In the genomic region with DNA sequence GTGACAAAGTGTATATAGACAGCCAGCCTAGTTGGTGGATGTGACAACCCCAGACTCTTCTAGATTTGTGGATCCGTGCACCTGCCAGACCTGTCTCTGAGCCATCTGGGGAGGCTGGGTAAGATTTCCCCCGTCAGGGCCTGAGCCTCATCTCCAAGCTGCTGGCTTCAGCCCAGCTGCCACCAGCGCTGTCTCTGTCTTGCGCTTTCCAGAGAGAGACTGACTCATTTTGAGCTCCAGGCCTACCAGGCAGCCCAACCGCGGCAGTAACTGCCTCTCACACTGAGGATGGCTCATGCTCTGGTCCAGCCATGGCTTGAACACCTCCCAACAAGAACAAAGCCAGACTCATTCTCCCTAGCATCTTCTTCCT, we compare ENCODE assay signal across 9 cellular contexts. TPM values are rescaled to one million over a fixed set of nuclear protein-coding genes. Genes with fewer than 3 reads are reported as not detected.
DNase-seq lines count a peak whose midpoint lies in the region; ATAC-seq and TF ChIP-seq lines count a peak whose summit lies in the region.
"Had no signal": no experiment of that assay in that cellular context is flagged by ENCODE, and none has a peak within 500 bp of the region (broad histone marks: within the 10 kb centered on the region; RNA-seq: fewer than 3 reads in every experiment).

No MANE protein-coding gene starts in this region.

- CTCF ChIA-PET in CD4-positive, alpha-beta T cell (lab: Charles Lee): interaction anchor here (0.9 to 1.2 kb wide), 2 partner anchors 18 to 19 kb away, joined by 4 to 5 read pairs; no protein-coding TSS in a partner anchor
- CTCF ChIA-PET in mammary epithelial cell (lab: Charles Lee; ENCODE audit: low non-redundant PET): interaction anchor here (0.7 to 1.4 kb wide), 2 partner anchors 10 to 27 kb away, joined by 4 to 7 read pairs; partner anchors contain the start of genes GRK4 and NOP14

- no peaks in the 10 kb centered on the region for H3K9me3 Mint-ChIP-seq in CD4-positive, alpha-beta T cell
- H3K9me3 Mint-ChIP-seq: dendritic cell treated with granulocyte-macrophage colony-stimulating factor and Interleukin-4, amounts not matched to agents 40 ng/mL and 50 ng/mL, for 4 days had no signal

- BruUV-seq in mammary epithelial cell (replicated peaks; lab: Mats Ljungman, UMichigan): no TSS peak

- H3K27ac Mint-ChIP-seq in CD4-positive, alpha-beta T cell: peak overlapping the region; percentile 94
- H3K27ac Mint-ChIP-seq: dendritic cell treated with granulocyte-macrophage colony-stimulating factor and Interleukin-4, amounts not matched to agents 40 ng/mL and 50 ng/mL, for 4 days had no signal

- peaks cover 69% of the 10 kb centered on the region for H3K36me3 Mint-ChIP-seq in CD4-positive, alpha-beta T cell (ENCODE audit: low read depth)

- H3K9me3 ChIP-seq in CD4-positive, alpha-beta T cell (ENCODE audit: control insufficient read depth, low read length): no peaks in the 10 kb centered on the region
- no peaks in the 10 kb centered on the region for H3K9me3 ChIP-seq in mammary epithelial cell (replicated peaks; ENCODE audit: insufficient read depth, low read length)

- peak overlapping the region in 1 of 3 experiments; percentile 94 for H3K4me3 ChIP-seq in mammary epithelial cell (replicated peaks in 1 of 3; ENCODE audit: insufficient read depth in 1 of 3, low read depth in 2 of 3, low read length in 3 of 3)
- no peak overlapping the region for H3K4me3 ChIP-seq in mesendoderm (ENCODE audit: low read length)

- H3K4ac ChIP-seq in mesendoderm (ENCODE audit: low read depth, low read length): no peak overlapping the region

- no peak overlapping the region for H3K18ac ChIP-seq in mesendoderm (ENCODE audit: low read length)

- no peak for ATAC-seq in CD4-positive, alpha-beta T cell (ENCODE audit: poor library complexity)
- ATAC-seq in GM21619 (IDR thresholded peaks at IDR 0.05; ENCODE audit: unreplicated experiment) (peak; percentile 28), GM21423 (IDR thresholded peaks at IDR 0.05; ENCODE audit: unreplicated experiment) (no peak)

- in situ Hi-C loops in mammary epithelial cell (cut with MboI; ENCODE audit: low sequenced_read_pairs in 2 of 2): loop anchor here in 1 of 2 donors (25.0 kb wide), 1 partner anchor 174 kb away; the partner anchor contains the start of gene TNIP2

- H3K27me3 Mint-ChIP-seq in CD4-positive, alpha-beta T cell: no peaks in the 10 kb centered on the region
- H3K27me3 Mint-ChIP-seq: dendritic cell treated with granulocyte-macrophage colony-stimulating factor and Interleukin-4, amounts not matched to agents 40 ng/mL and 50 ng/mL, for 4 days had no signal

- H2AK5ac ChIP-seq in mesendoderm (ENCODE audit: low read length): no peak overlapping the region

- no peak overlapping the region for H3K56ac ChIP-seq in mesendoderm (ENCODE audit: low read length)

- no peaks in the 10 kb centered on the region for H4K20me1 ChIP-seq in mammary epithelial cell (ENCODE audit: insufficient read depth, low read length)

- intact Hi-C loops in CD4-positive, alpha-beta T cell (cut with DNase I, micrococcal nuclease): loop anchor here (2.0 to 10.0 kb wide), 2 partner anchors 26 to 672 kb away; partner anchors contain the start of genes GRK4 (in 1 of the 2), MXD4 (in 1 of the 2) and NOP14 (in 1 of the 2)
- intact Hi-C loops in mammary epithelial cell (cut with micrococcal nuclease): loop anchor here (2.0 to 5.0 kb wide), 3 partner anchors 26 to 172 kb away; partner anchors contain the start of genes ADD1, GRK4 and NOP14

- H2BK120ac ChIP-seq in mesendoderm (ENCODE audit: low read depth, low read length): no peak overlapping the region

- peak overlapping the region; percentile 49 for H3K27ac ChIP-seq in CD4-positive, alpha-beta T cell (ENCODE audit: low read depth, low read length)
- peak overlapping the region; percentile 94 for H3K27ac ChIP-seq in mammary epithelial cell (ENCODE audit: insufficient read depth, low read depth, low read length)
- H3K27ac ChIP-seq in mesendoderm (ENCODE audit: low read depth, low read length): no peak overlapping the region

- H3K9ac ChIP-seq in mammary epithelial cell (ENCODE audit: insufficient read depth, low read length) (peak overlapping the region; percentile 53), mesendoderm (ENCODE audit: low read length) (no peak overlapping the region)

- 0% methylated on average over 3 of the region's 6 CpGs for whole genome bisulfite sequencing in mammary epithelial cell (ENCODE audit: low coverage, missing lambda C conversion rate)
- WGBS in mesendoderm (ENCODE audit: extremely low coverage, insufficient coverage, low lambda C conversion rate): no CpG with 5 or more reads among the region's 6 CpGs

- peaks cover 62% of the 10 kb centered on the region for H3K79me2 ChIP-seq in mammary epithelial cell (ENCODE audit: insufficient read depth, low read length)
- H3K79me2 ChIP-seq in mesendoderm (ENCODE audit: control insufficient read depth, insufficient read depth, low read length): peaks cover 4% of the 10 kb centered on the region

- H2BK15ac ChIP-seq in mesendoderm (replicated peaks; ENCODE audit: low read depth): no peak overlapping the region

- H4K8ac ChIP-seq in mesendoderm (ENCODE audit: low read depth, low read length): no peak overlapping the region

- no peak overlapping the region for H3K23ac ChIP-seq in mesendoderm (ENCODE audit: low read length)

- H3K27me3 ChIP-seq in CD4-positive, alpha-beta T cell (ENCODE audit: control insufficient read depth, insufficient read depth, low read length): no peaks in the 10 kb centered on the region
- H3K27me3 ChIP-seq in mammary epithelial cell (ENCODE audit: insufficient read depth, low read length): no peaks in the 10 kb centered on the region
- no peaks in the 10 kb centered on the region for H3K27me3 ChIP-seq in mesendoderm (ENCODE audit: insufficient read depth, low read length, poor library complexity)

- no peak overlapping the region for H2AFZ ChIP-seq in mammary epithelial cell (ENCODE audit: low read depth, low read length)

- H3K4me1 Mint-ChIP-seq in CD4-positive, alpha-beta T cell (ENCODE audit: low read depth): peaks cover 37% of the 10 kb centered on the region

- dilution Hi-C loops in mammary epithelial cell (cut with HindIII; ENCODE audit: low sequenced_read_pairs): loop anchor here (5.0 kb wide), 1 partner anchor 41 kb away; no protein-coding TSS in a partner anchor

- H3K4me2 ChIP-seq in mammary epithelial cell (ENCODE audit: insufficient read depth, low read depth, low read length) (peak overlapping the region; percentile 92), mesendoderm (ENCODE audit: low read length) (no peak overlapping the region)

- H3K4me3 Mint-ChIP-seq in CD4-positive, alpha-beta T cell: peak overlapping the region; percentile 93
- H3K4me3 Mint-ChIP-seq: dendritic cell treated with granulocyte-macrophage colony-stimulating factor and Interleukin-4, amounts not matched to agents 40 ng/mL and 50 ng/mL, for 4 days had no signal

- DNase-seq in CD4-positive, alpha-beta T cell: peak in 3 of 10 experiments; percentile 25 to 42 (median 38)
- DNase-seq in RKO (ENCODE audit: low spot score) (peak; percentile 92), mammary epithelial cell (peak; percentile 93), pons (ENCODE audit: low spot score) (peak; percentile 32), mesendoderm (no peak), T-helper 9 cell (no peak)

- H3K36me3 ChIP-seq in mammary epithelial cell (ENCODE audit: insufficient read depth, low read length) (peaks cover 25% of the 10 kb centered on the region), mesendoderm (ENCODE audit: control insufficient read depth, insufficient read depth, low read length) (peaks cover 24% of the 10 kb centered on the region)

- H3K4me1 ChIP-seq in mammary epithelial cell (ENCODE audit: insufficient read depth, low read length) (peaks cover 43% of the 10 kb centered on the region), mesendoderm (ENCODE audit: control insufficient read depth, low read depth, low read length) (peaks cover 2% of the 10 kb centered on the region)

- H4K5ac ChIP-seq in mesendoderm (ENCODE audit: low read length): no peak overlapping the region

- H2BK5ac ChIP-seq in mesendoderm (ENCODE audit: low read length): no peak overlapping the region

- peaks cover 11% of the 10 kb centered on the region for H3K79me1 ChIP-seq in mesendoderm (ENCODE audit: low read length)

- TF ChIP-seq CTCF in CD4-positive, alpha-beta T cell (IDR thresholded peaks at IDR 0.05): no peak
- TF ChIP-seq CTCF in mammary epithelial cell (conservative IDR thresholded peaks at IDR 0.05 in 1 of 2, IDR thresholded peaks at IDR 0.05 in 1 of 2; ENCODE audit: extremely low read depth in 1 of 2, insufficient read depth in 1 of 2, low read depth in 1 of 2, low read length in 2 of 2): no peak

- POLR2A ChIA-PET in CD4-positive, alpha-beta T cell (lab: Charles Lee): interaction anchor here (0.6 to 4.1 kb wide), 5 partner anchors 18 to 181 kb away, joined by 3 to 51 read pairs (median 13); partner anchors contain the start of genes GRK4, NOP14 and TNIP2

RNA-seq across cellular contexts. Expression of gene NOP14, which starts 26.4 kb away (rescaled TPM):
- total RNA-seq in CD4-positive, alpha-beta T cell: 10 to 100 TPM; 21.8 TPM
- total RNA-seq in mammary epithelial cell: 10 to 100 TPM; 22.8 to 40.0 TPM
- 16.1 TPM for polyA plus RNA-seq in mammary epithelial cell
- 37.5 TPM for polyA minus RNA-seq in mammary epithelial cell
- 61.2 TPM for polyA plus RNA-seq in mesendoderm (2013, experiment 1 of 2)
- polyA plus RNA-seq in mesendoderm (2013, experiment 2 of 2): 60.6 TPM

RNA-seq across cellular contexts. Expression of gene GRK4, which starts 26.6 kb away (rescaled TPM):
- total RNA-seq in CD4-positive, alpha-beta T cell: 1 to 10 TPM; 1.2 to 1.8 TPM
- total RNA-seq in mammary epithelial cell: 1 to 10 TPM; 5.4 to 6.8 TPM
- 2.1 TPM for polyA plus RNA-seq in mammary epithelial cell
- polyA minus RNA-seq in mammary epithelial cell: not detected
- polyA plus RNA-seq in mesendoderm (2013, experiment 1 of 2): 1.2 TPM
- polyA plus RNA-seq in mesendoderm (2013, experiment 2 of 2): 1.2 TPM

Comparison
In these comparisons a context has a peak if more than half of its experiments do, and no peak if none do; other contexts are left out.
1. DNase-seq: peak in RKO (single experiment), mammary epithelial cell (single experiment) and pons (single experiment); none in mesendoderm (single experiment) and T-helper 9 cell (single experiment).